ENCODE assay signal across 7 cellular contexts in genomic region chr11:92342034-92342433, GRCh38.
"Had no signal": no experiment of that assay in that cellular context is flagged by ENCODE, and none has a peak within 500 bp of the region (broad histone marks: within the 10 kb centered on the region; RNA-seq: fewer than 3 reads in every experiment).

No MANE protein-coding gene starts in this region.

- H2AFZ ChIP-seq: GM23338 had no signal

- H3K36me3 Mint-ChIP-seq: IgD-negative memory B cell had no signal

- H3K9me3 Mint-ChIP-seq: GM23338 had no signal

- ATAC-seq: GM23338 had no signal

- DNase-seq: HCEC 1CT, KG1 had no signal

- H3K4me3 ChIP-seq: GM23338 had no signal

- FAIRE-seq: H1, H54, HTR-8/SVneo had no signal

- H3K4me1 Mint-ChIP-seq: IgD-negative memory B cell had no signal

- H3K4me3 Mint-ChIP-seq: GM23338, IgD-negative memory B cell had no signal

- H3K4me2 ChIP-seq: GM23338 had no signal

- H3K27ac Mint-ChIP-seq: GM23338, IgD-negative memory B cell had no signal
